ENCODE assay signal across 8 cellular contexts in the genomic region with DNA sequence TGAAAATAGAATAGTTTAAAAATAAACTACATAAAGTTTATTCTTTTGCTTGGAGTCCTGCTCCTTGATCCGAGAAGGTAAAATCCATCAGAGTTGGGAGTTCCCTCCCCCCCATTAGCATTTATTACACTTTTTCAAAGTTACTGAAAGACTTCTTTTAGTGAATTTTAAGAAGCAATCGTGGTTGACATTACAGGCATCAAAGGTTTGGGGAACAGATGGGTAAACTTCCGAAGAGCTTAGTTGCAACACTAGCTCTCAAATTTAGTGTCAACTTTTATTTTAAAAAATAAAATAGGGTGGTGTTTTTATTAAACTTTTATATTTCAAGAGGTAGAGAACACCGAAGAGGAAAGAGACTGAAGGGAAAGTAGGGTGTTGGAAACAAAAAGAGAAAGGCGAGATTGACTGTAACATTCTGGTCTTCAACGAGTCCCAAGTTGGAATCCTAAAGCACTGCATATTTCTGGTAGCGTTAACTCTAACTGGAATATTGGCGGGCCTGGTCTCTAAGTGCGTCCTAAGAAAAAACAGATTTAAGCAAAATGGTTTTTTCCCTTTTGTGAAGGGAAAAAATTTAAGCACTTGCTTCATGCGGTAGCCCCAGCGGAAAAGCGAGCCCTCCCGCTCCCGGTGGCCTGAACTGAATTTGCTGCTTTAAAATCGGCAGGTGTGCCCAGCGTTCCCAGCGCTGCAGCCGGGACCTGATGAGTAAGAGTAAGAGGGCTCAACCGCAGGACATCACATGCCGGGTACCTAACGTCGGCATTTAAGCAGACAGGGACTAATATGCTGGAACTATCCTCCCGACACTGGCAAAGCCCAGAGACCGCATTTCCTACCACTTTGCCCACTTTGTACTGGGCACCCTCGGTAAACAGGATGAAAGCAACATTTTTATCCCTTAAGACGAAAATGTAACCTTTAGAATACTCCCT. TPM values are rescaled to one million over a fixed set of nuclear protein-coding genes. Genes with fewer than 3 reads are reported as not detected.
DNase-seq lines count a peak whose midpoint lies in the region; ATAC-seq and TF ChIP-seq lines count a peak whose summit lies in the region.

No MANE protein-coding gene starts in this region.

- intact Hi-C loops in activated naive CD4-positive, alpha-beta T cell treated with anti-CD3 and anti-CD28 coated beads for 36 hours (cut with micrococcal nuclease) = loop anchor here (2.0 to 5.0 kb wide), 3 partner anchors 221 to 589 kb away; no protein-coding TSS in a partner anchor
- intact Hi-C loops in dorsolateral prefrontal cortex (cut with DNase I) = loop anchor here (2.0 to 10.0 kb wide), 9 partner anchors 23 to 1077 kb away; a partner anchor contains a TSS

- H3K36me3 Mint-ChIP-seq in activated naive CD4-positive, alpha-beta T cell treated with anti-CD3 and anti-CD28 coated beads for 36 hours (ENCODE audit: low read depth) = no peaks in the 10 kb centered on the region

- peak overlapping the region; percentile 67 for H3K4me3 Mint-ChIP-seq in activated naive CD4-positive, alpha-beta T cell treated with anti-CD3 and anti-CD28 coated beads for 36 hours

- peak overlapping the region; percentile 75 to 98 (median 94) for H3K27ac ChIP-seq in dorsolateral prefrontal cortex
- peak overlapping the region in 1 of 2 donors; percentile 78 for H3K27ac ChIP-seq in mucosa of rectum (ENCODE audit: low read depth in 2 of 2, low read length in 2 of 2)
- peak overlapping the region; percentile 92 to 96 (median 95) for H3K27ac ChIP-seq in upper lobe of left lung

- H3K9me3 ChIP-seq in mucosa of rectum (ENCODE audit: control insufficient read depth in 2 of 2, low read length in 2 of 2) (no peaks in the 10 kb centered on the region), upper lobe of left lung (no peaks in the 10 kb centered on the region)

- no peaks in the 10 kb centered on the region for H3K9me3 Mint-ChIP-seq in activated naive CD4-positive, alpha-beta T cell treated with anti-CD3 and anti-CD28 coated beads for 36 hours

- CTCF ChIA-PET in activated naive CD4-positive, alpha-beta T cell treated with anti-CD3 and anti-CD28 coated beads for 36 hours (lab: Charles Lee) = interaction anchor here (0.6 to 2.0 kb wide), 6 partner anchors 9 to 688 kb away, joined by 3 to 7 read pairs (median 4); no protein-coding TSS in a partner anchor

- no peak overlapping the region for H3K27ac Mint-ChIP-seq in activated naive CD4-positive, alpha-beta T cell treated with anti-CD3 and anti-CD28 coated beads for 36 hours

- H3K4me3 ChIP-seq in dorsolateral prefrontal cortex = peak overlapping the region; percentile 54 to 92 (median 81)
- H3K4me3 ChIP-seq in mucosa of rectum (ENCODE audit: low read length in 2 of 2) = peak overlapping the region; percentile 75 to 82
- peak overlapping the region in 3 of 4 donors; percentile 66 to 91 (median 80) for H3K4me3 ChIP-seq in upper lobe of left lung

- peaks cover 30% of the 10 kb centered on the region for H3K4me1 Mint-ChIP-seq in activated naive CD4-positive, alpha-beta T cell treated with anti-CD3 and anti-CD28 coated beads for 36 hours (ENCODE audit: low read depth)

- peak in 1 of 56 donors; percentile 12 for TF ChIP-seq CTCF in dorsolateral prefrontal cortex (IDR thresholded peaks at IDR 0.05 in 54 of 56, conservative IDR thresholded peaks at IDR 0.05 in 2 of 56; ENCODE audit: low read depth in 1 of 56, partially characterized antibody in 56 of 56)
- no peak for TF ChIP-seq CTCF in upper lobe of left lung (IDR thresholded peaks at IDR 0.05)

- DNase-seq in activated naive CD4-positive, alpha-beta T cell treated with anti-CD3 and anti-CD28 coated beads for 36 hours = no peak
- no peak for DNase-seq in activated naive CD4-positive, alpha-beta T cell (lab: John Stamatoyannopoulos, UW)
- DNase-seq in dorsolateral prefrontal cortex = no peak
- peak in 1 of 2 donors; percentile 68 for DNase-seq in upper lobe of left lung
- DNase-seq in NCI-H446 treated with DMSO at 0.1 percent for 48 hours (lab: John Stamatoyannopoulos, UW) = no peak
- DNase-seq in NCI-H510A treated with DMSO at 0.1 percent for 48 hours (lab: John Stamatoyannopoulos, UW) = no peak

- H3K27me3 ChIP-seq in dorsolateral prefrontal cortex (no peaks in the 10 kb centered on the region), mucosa of rectum (ENCODE audit: control insufficient read depth in 2 of 2, insufficient read depth in 2 of 2, low read length in 2 of 2) (no peaks in the 10 kb centered on the region), upper lobe of left lung (no peaks in the 10 kb centered on the region)

- 79 to 81% methylated on average over 26 of the region's 26 CpGs for WGBS in upper lobe of left lung, 2 donors

- H3K27me3 Mint-ChIP-seq in activated naive CD4-positive, alpha-beta T cell treated with anti-CD3 and anti-CD28 coated beads for 36 hours (ENCODE audit: low read depth) = peaks cover 54% of the 10 kb centered on the region

- H3K36me3 ChIP-seq in mucosa of rectum (ENCODE audit: control insufficient read depth in 2 of 2, insufficient read depth in 2 of 2, low read length in 2 of 2) (no peaks in the 10 kb centered on the region), upper lobe of left lung (no peaks in the 10 kb centered on the region)

- no peak for TF ChIP-seq EP300 in upper lobe of left lung (IDR thresholded peaks at IDR 0.05)

- H3K9ac ChIP-seq in mucosa of rectum (ENCODE audit: low read depth in 1 of 2, low read length in 2 of 2) = peak overlapping the region; percentile 74 to 85

- H3K4me1 ChIP-seq in mucosa of rectum (ENCODE audit: control insufficient read depth in 2 of 2, insufficient read depth in 2 of 2, low read length in 2 of 2) (peaks cover 25 to 26% of the 10 kb centered on the region in 2 donors), upper lobe of left lung (peaks cover 35 to 63% (median 48%) of the 10 kb centered on the region in 4 donors)

- ATAC-seq in upper lobe of left lung (ENCODE audit: low FRiP score in 2 of 2) = no peak
- ATAC-seq in HG02798 (IDR thresholded peaks at IDR 0.05; ENCODE audit: poor library complexity, unreplicated experiment) = no peak

- TF ChIP-seq POLR2A in upper lobe of left lung (IDR thresholded peaks at IDR 0.05) = no peak

RNA-seq across cellular contexts. Expression of a gene that starts 30.6 kb away (rescaled TPM):
- 1 to 10 TPM in 1 of 2 experiments, under 1 TPM in 1; 0.98 to 1.1 TPM for total RNA-seq in activated naive CD4-positive, alpha-beta T cell treated with anti-CD3 and anti-CD28 coated beads for 36 hours
- total RNA-seq in dorsolateral prefrontal cortex = 100 to 1,000 TPM in 40 of 120 experiments, 10 to 100 TPM in 80; 63.0 to 203 (median 91.8) TPM
- 10 to 100 TPM; 33.5 to 94.3 (median 44.9) TPM for total RNA-seq in upper lobe of left lung

Comparison
In these comparisons a context has a peak if more than half of its experiments do, and no peak if none do; other contexts are left out.
1. RNA of a gene that starts 30.6 kb away (total RNA-seq): 63.0 to 203 TPM in dorsolateral prefrontal cortex and 33.5 to 94.3 TPM in upper lobe of left lung; 0.98 to 1.1 TPM in activated naive CD4-positive, alpha-beta T cell treated with anti-CD3 and anti-CD28 coated beads for 36 hours; every median in the first group is over 10 times any median in the second.
2. Peak in every context shown above with its lines, with median percentiles within 50 percentile points of each other: H3K4me3 ChIP-seq.